In genomic region chr1:223628233-223628632, GRCh38 we compare ENCODE assay signal across 8 cellular contexts. TPM values are rescaled to one million over a fixed set of nuclear protein-coding genes. Genes with fewer than 3 reads are reported as not detected.
DNase-seq lines count a peak whose midpoint lies in the region; ATAC-seq and TF ChIP-seq lines count a peak whose summit lies in the region.

No MANE protein-coding gene starts in this region.

- peak; percentile 50 for ATAC-seq in GM19467 (IDR thresholded peaks at IDR 0.05; ENCODE audit: unreplicated experiment)
- peak in 2 of 3 donors; percentile 31 to 45 for ATAC-seq in natural killer cell

- peaks cover 3% of the 10 kb centered on the region for H3K27me3 Mint-ChIP-seq in endodermal cell (ENCODE audit: insufficient read depth)
- peaks cover 0 to 7% of the 10 kb centered on the region in 2 donors for H3K27me3 Mint-ChIP-seq in natural killer cell (ENCODE audit: low read depth in 2 of 2)

- 70 to 92% methylated on average over 3 to 7 of the region's 7 CpGs for WGBS in endodermal cell (ENCODE audit: insufficient coverage in 1 of 2, insufficient read length in 1 of 2), 2 experiments
- WGBS in transverse colon (ENCODE audit: low coverage in 1 of 2), 2 donors: 45 to 92% methylated on average over 2 to 7 of the region's 7 CpGs
- 42 to 52% methylated on average over 7 of the region's 7 CpGs for WGBS in lower leg skin, 2 donors

- H3K36me3 Mint-ChIP-seq in endodermal cell (ENCODE audit: low read depth): no peaks in the 10 kb centered on the region
- H3K36me3 Mint-ChIP-seq in natural killer cell: no peaks in the 10 kb centered on the region

- no peaks in the 10 kb centered on the region for H3K9me3 Mint-ChIP-seq in endodermal cell
- no peaks in the 10 kb centered on the region for H3K9me3 Mint-ChIP-seq in natural killer cell

- intact Hi-C loops in natural killer cell (cut with micrococcal nuclease) (no loop called here), transverse colon (cut with DNase I; ENCODE audit: low total_unique reads) (no loop called here), lower leg skin (cut with DNase I; ENCODE audit: low total_unique reads) (no loop called here)

- H3K27me3 ChIP-seq in endodermal cell (ENCODE audit: control insufficient read depth, insufficient read depth, low read length, poor library complexity, severe bottlenecking) (no peaks in the 10 kb centered on the region), transverse colon (no peaks in the 10 kb centered on the region)

- H3K4me3 Mint-ChIP-seq in endodermal cell (no peak overlapping the region), natural killer cell (no peak overlapping the region)

- in situ Hi-C loops in transverse colon (cut with MboI; ENCODE audit: low pct_ligation_motif_present in 1 of 4, low pct_unique_long_range_greater_than_20kb in 1 of 4, low sequenced_read_pairs in 3 of 4): no loop called here

- H3K4me1 Mint-ChIP-seq in endodermal cell: peaks cover 16% of the 10 kb centered on the region
- H3K4me1 Mint-ChIP-seq in natural killer cell: no peaks in the 10 kb centered on the region

- H3K9ac ChIP-seq in endodermal cell (ENCODE audit: extremely low read depth, low read length, poor library complexity, severe bottlenecking): no peak overlapping the region

- H3K4me3 ChIP-seq in endodermal cell (ENCODE audit: low read length) (no peak overlapping the region), transverse colon (no peak overlapping the region), lower leg skin (ENCODE audit: low read depth, poor library complexity, severe bottlenecking) (no peak overlapping the region)

- no peak overlapping the region for H3K27ac ChIP-seq in endodermal cell (ENCODE audit: low read depth, low read length)
- no peak overlapping the region for H3K27ac ChIP-seq in transverse colon

- TF ChIP-seq CTCF in endodermal cell (conservative IDR thresholded peaks at IDR 0.05): peak; percentile 85
- TF ChIP-seq CTCF in natural killer cell (IDR thresholded peaks at IDR 0.05): peak; percentile 61
- peak in 4 of 5 experiments; percentile 39 to 60 (median 46) for TF ChIP-seq CTCF in transverse colon (IDR thresholded peaks at IDR 0.05)
- no peak for TF ChIP-seq CTCF in lower leg skin (IDR thresholded peaks at IDR 0.05)

- TF ChIP-seq EP300 in transverse colon (IDR thresholded peaks at IDR 0.05; ENCODE audit: low read depth): no peak

- no peak for TF ChIP-seq POLR2A in transverse colon (IDR thresholded peaks at IDR 0.05)
- no peak for TF ChIP-seq POLR2A in lower leg skin (IDR thresholded peaks at IDR 0.05)

- peak; percentile 68 for DNase-seq in CD1c-positive myeloid dendritic cell (ENCODE audit: extremely low spot score)
- peak; percentile 31 for DNase-seq in NCI-H1694 (lab: John Stamatoyannopoulos, UW)
- DNase-seq in activated CD4-positive, alpha-beta T cell treated with anti-CD3 and anti-CD28 coated beads for 4 hours: peak; percentile 20 to 38
- peak; percentile 87 for DNase-seq in endodermal cell
- peak; percentile 27 for DNase-seq in natural killer cell
- peak; percentile 48 for DNase-seq in transverse colon
- no peak for DNase-seq in lower leg skin (ENCODE audit: low spot score in 2 of 2)

- H3K4me1 ChIP-seq in endodermal cell (ENCODE audit: control insufficient read depth, insufficient read depth, low read length) (no peaks in the 10 kb centered on the region), transverse colon (no peaks in the 10 kb centered on the region)

- H3K9me3 ChIP-seq in endodermal cell (ENCODE audit: control insufficient read depth, low read length): no peaks in the 10 kb centered on the region
- H3K9me3 ChIP-seq in transverse colon: no peaks in the 10 kb centered on the region

- H3K27ac Mint-ChIP-seq in endodermal cell (no peak overlapping the region), natural killer cell (no peak overlapping the region)

- H3K36me3 ChIP-seq in endodermal cell (ENCODE audit: control insufficient read depth, insufficient read depth, low read length): no peaks in the 10 kb centered on the region
- H3K36me3 ChIP-seq in transverse colon: no peaks in the 10 kb centered on the region

RNA-seq across cellular contexts. Expression of gene CAPN8, which starts 37.3 kb away (rescaled TPM):
- total RNA-seq in endodermal cell (under 1 TPM in 1 of 2 donors, not detected in 1; 0.44 TPM), natural killer cell (1 to 10 TPM in 1 of 3 donors, under 1 TPM in 2; 0.18 to 6.7 (median 0.84) TPM), transverse colon (100 to 1,000 TPM in 2 of 4 donors, 10 to 100 TPM in 2; 55.4 to 273 (median 91.6) TPM), lower leg skin (1 to 10 TPM in 1 of 4 donors, under 1 TPM in 3; 0.27 to 2.4 (median 0.34) TPM)
- 0.64 TPM for polyA plus RNA-seq in endodermal cell (2013, experiment 1 of 2)
- polyA plus RNA-seq in endodermal cell (2013, experiment 2 of 2): not detected

Comparison
In these comparisons a context has a peak if more than half of its experiments do, and no peak if none do; other contexts are left out.
1. DNase-seq: peak in CD1c-positive myeloid dendritic cell (single experiment), NCI-H1694 (single experiment), activated CD4-positive, alpha-beta T cell treated with anti-CD3 and anti-CD28 coated beads for 4 hours (2 of 2), endodermal cell (single experiment), natural killer cell (single experiment) and transverse colon (single experiment); none in lower leg skin (0 of 2).
2. CTCF ChIP-seq: peak in endodermal cell (single experiment), natural killer cell (single experiment) and transverse colon (4 of 5); none in lower leg skin (0 of 3).
3. RNA of gene CAPN8, which starts 37.3 kb away (total RNA-seq): 55.4 to 273 TPM in transverse colon; 0.18 to 6.7 TPM in natural killer cell, 0.44 TPM in endodermal cell and 0.27 to 2.4 TPM in lower leg skin; every median in the first group is over 4 times any median in the second.